ENCODE assay signal across 8 cellular contexts in genomic region chr11:107565219-107565937, GRCh38. TPM values are rescaled to one million over a fixed set of nuclear protein-coding genes. Genes with fewer than 3 reads are reported as not detected.
DNase-seq lines count a peak whose midpoint lies in the region; ATAC-seq lines count a peak whose summit lies in the region.

ALKBH8 (minus strand) TSS chr11:107565735; CDS start chr11:107560893, 4,842 bp downstream.

- peaks cover 0 to 6% (median 0%) of the 10 kb centered on the region in 11 experiments; a peak in 3 of 22 replicates for H3K36me3 ChIP-seq in BLaER1 treated with 17β-estradiol and CSF1 and Interleukin-3, amounts not matched to agents 10 nM and 100 nM

- CTCF ChIA-PET in activated CD4-positive, alpha-beta memory T cell treated with anti-CD3 and anti-CD28 coated beads for 36 hours (lab: Charles Lee) = interaction anchor here (0.8 to 7.4 kb wide), 4 partner anchors 9 to 206 kb away, joined by 4 to 77 read pairs (median 30); no protein-coding TSS in a partner anchor

- no peaks in the 10 kb centered on the region for H3K27me3 Mint-ChIP-seq in activated CD4-positive, alpha-beta memory T cell treated with anti-CD3 and anti-CD28 coated beads for 36 hours

- intact Hi-C loops in activated CD4-positive, alpha-beta memory T cell treated with anti-CD3 and anti-CD28 coated beads for 36 hours (cut with micrococcal nuclease) = loop anchor here (1.0 to 10.0 kb wide), 9 partner anchors 27 to 1543 kb away; partner anchors contain the start of genes AASDHPPT, CWF19L2, DDX10 and KBTBD3

- H3K4me2 ChIP-seq in BLaER1 treated with 17β-estradiol and CSF1 and Interleukin-3, amounts not matched to agents 10 nM and 100 nM = peak within 1 kb of the TSS; percentile 73 to 96 (median 83)

- peak within 1 kb of the TSS; percentile 62 to 80 (median 74) for H3K4me3 ChIP-seq in BLaER1 treated with 17β-estradiol and CSF1 and Interleukin-3, amounts not matched to agents 10 nM and 100 nM

- peak within 1 kb of the TSS; percentile 73 to 93 (median 90) for H3K27ac ChIP-seq in BLaER1 treated with 17β-estradiol and CSF1 and Interleukin-3, amounts not matched to agents 10 nM and 100 nM

- H3K9ac ChIP-seq in BLaER1 treated with 17β-estradiol and CSF1 and Interleukin-3, amounts not matched to agents 10 nM and 100 nM = peak within 1 kb of the TSS; percentile 76 to 91 (median 86)

- no peaks in the 10 kb centered on the region for H3K27me3 ChIP-seq in BLaER1 treated with 17β-estradiol and CSF1 and Interleukin-3, amounts not matched to agents 10 nM and 100 nM

- DNase-seq in GM19240 (ENCODE audit: insufficient read length, low spot score) = peak; percentile 31
- peak; percentile 67 for DNase-seq in NCI-H774 (lab: John Stamatoyannopoulos, UW)
- DNase-seq in activated CD4-positive, alpha-beta memory T cell treated with anti-CD3 and anti-CD28 coated beads for 36 hours = peak; percentile 88
- DNase-seq in effector CD4-positive, alpha-beta T cell = peak; percentile 73
- peak; percentile 88 for DNase-seq in medulla oblongata (ENCODE audit: extremely low spot score)
- DNase-seq in stimulated activated CD8-positive, alpha-beta memory T cell treated with anti-CD3 and anti-CD28 coated beads, Interleukin-12 subunit alpha, Interleukin-12 subunit beta, amount 100 ng/mL, for 1 hour (ENCODE audit: low read depth) = peak; percentile 62

- peaks cover 45% of the 10 kb centered on the region for H3K4me1 Mint-ChIP-seq in activated CD4-positive, alpha-beta memory T cell treated with anti-CD3 and anti-CD28 coated beads for 36 hours (ENCODE audit: low read depth)

- no peaks in the 10 kb centered on the region for H3K9me3 ChIP-seq in BLaER1 treated with 17β-estradiol and CSF1 and Interleukin-3, amounts not matched to agents 10 nM and 100 nM (replicated peaks in 1 of 11)

- H3K4me3 Mint-ChIP-seq in activated CD4-positive, alpha-beta memory T cell treated with anti-CD3 and anti-CD28 coated beads for 36 hours = peak within 1 kb of the TSS; percentile 92

- peaks cover 3% of the 10 kb centered on the region for H3K36me3 Mint-ChIP-seq in activated CD4-positive, alpha-beta memory T cell treated with anti-CD3 and anti-CD28 coated beads for 36 hours

- peak; percentile 83 for ATAC-seq in HG03442 (IDR thresholded peaks at IDR 0.05; ENCODE audit: unreplicated experiment)

- H4K20me1 ChIP-seq in BLaER1 treated with 17β-estradiol and CSF1 and Interleukin-3, amounts not matched to agents 10 nM and 100 nM = no peaks in the 10 kb centered on the region; a peak in 1 of 22 replicates

- no peaks in the 10 kb centered on the region for H3K9me3 Mint-ChIP-seq in activated CD4-positive, alpha-beta memory T cell treated with anti-CD3 and anti-CD28 coated beads for 36 hours

- POLR2A ChIA-PET in activated CD4-positive, alpha-beta memory T cell treated with anti-CD3 and anti-CD28 coated beads for 36 hours (lab: Charles Lee) = interaction anchor here (1.3 kb wide), 1 partner anchor 124 kb away, joined by 3 read pairs; no protein-coding TSS in a partner anchor

- peak within 1 kb of the TSS; percentile 94 for H3K27ac Mint-ChIP-seq in activated CD4-positive, alpha-beta memory T cell treated with anti-CD3 and anti-CD28 coated beads for 36 hours

- H3K4me1 ChIP-seq in BLaER1 treated with 17β-estradiol and CSF1 and Interleukin-3, amounts not matched to agents 10 nM and 100 nM = peaks cover 49 to 63% (median 54%) of the 10 kb centered on the region in 10 experiments

RNA-seq across cellular contexts. Expression of gene ALKBH8, which starts in this region (rescaled TPM):
- 10 to 100 TPM in 1 of 2 experiments, 1 to 10 TPM in 1; 9.3 to 11.2 TPM for total RNA-seq in activated CD4-positive, alpha-beta memory T cell treated with anti-CD3 and anti-CD28 coated beads for 36 hours

Comparison
In these comparisons a context has a peak if more than half of its experiments do, and no peak if none do; other contexts are left out.
1. Peak in every context shown above with its lines: DNase-seq, ATAC-seq, H3K4me3 ChIP-seq and H3K27ac ChIP-seq.
2. DNase-seq: peak in every context shown above with its lines; median percentile 88 in activated CD4-positive, alpha-beta memory T cell treated with anti-CD3 and anti-CD28 coated beads for 36 hours; 88 in medulla oblongata; 73 in effector CD4-positive, alpha-beta T cell; 67 in NCI-H774; 62 in stimulated activated CD8-positive, alpha-beta memory T cell treated with anti-CD3 and anti-CD28 coated beads, Interleukin-12 subunit alpha, Interleukin-12 subunit beta, amount 100 ng/mL, for 1 hour; 31 in GM19240.